25 cellular contexts compared by ENCODE assay signal in the genomic region with DNA sequence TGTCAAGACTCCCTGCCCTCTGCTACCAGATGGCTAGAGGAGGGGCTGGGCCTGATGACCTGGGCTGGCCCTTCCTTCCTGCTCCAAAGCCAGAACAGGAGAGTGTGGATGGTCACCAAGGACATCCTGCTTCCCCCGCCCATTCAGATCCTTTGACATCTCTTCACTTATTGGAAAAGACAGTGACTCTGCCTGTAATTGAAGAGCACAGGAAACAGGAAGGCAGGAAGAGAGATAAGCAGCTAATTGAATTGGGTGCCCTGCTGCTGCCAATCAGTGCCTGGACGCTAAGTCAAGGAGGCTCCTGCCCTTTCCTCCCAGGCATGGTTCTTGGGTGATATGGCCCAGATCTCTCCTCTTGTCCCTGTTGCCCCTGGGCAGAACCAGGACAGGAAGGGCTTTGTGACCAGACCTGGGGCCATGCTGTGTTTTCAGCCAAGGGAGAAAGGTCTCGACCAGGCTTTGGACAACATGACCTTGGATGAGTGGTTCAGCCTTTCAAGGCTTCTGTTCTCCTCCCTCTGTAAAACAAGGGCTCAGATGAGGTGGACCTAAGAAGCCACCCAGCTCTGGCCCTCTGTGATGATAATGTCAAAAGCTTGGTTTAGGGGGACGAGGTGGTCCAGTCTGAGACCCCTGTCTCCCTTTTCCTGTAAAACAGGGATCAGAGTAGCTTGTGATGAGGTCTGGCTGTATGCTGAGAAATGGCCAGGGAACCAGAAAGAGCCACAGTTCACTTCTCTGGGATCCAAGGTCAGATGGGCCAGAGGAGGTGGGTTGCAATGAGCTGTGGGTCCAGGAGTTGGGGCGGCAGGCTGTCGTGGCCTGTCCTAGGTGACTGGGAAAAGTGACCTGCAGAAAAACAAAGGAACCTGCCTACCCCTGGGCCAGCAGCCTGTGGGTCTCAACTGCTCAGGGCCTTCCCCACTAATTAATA. TPM values are rescaled to one million over a fixed set of nuclear protein-coding genes. Genes with fewer than 3 reads are reported as not detected.
A peak's percentile ranks its signal among the peaks of the same experiment; 100 is the strongest.
DNase-seq lines count a peak whose midpoint lies in the region; ATAC-seq and TF ChIP-seq lines count a peak whose summit lies in the region.
"Had no signal": no experiment of that assay in that cellular context is flagged by ENCODE, and none has a peak within 500 bp of the region (broad histone marks: within the 10 kb centered on the region; RNA-seq: fewer than 3 reads in every experiment).

No MANE protein-coding gene starts in this region.

- no peaks in the 10 kb centered on the region for H3F3A ChIP-seq in PC-3 (ENCODE audit: low read length, unreplicated experiment)

- peaks cover 6 to 12% of the 10 kb centered on the region in 2 experiments; a peak in 4 of 5 replicates for H3K9me3 Mint-ChIP-seq in H9

- peaks cover 0 to 7% (median 3%) of the 10 kb centered on the region in 3 experiments; a peak in 2 of 7 replicates for H3K36me3 Mint-ChIP-seq in H9 (ENCODE audit: insufficient read depth in 1 of 3, low read depth in 3 of 3)

- H3K36me3 ChIP-seq in PC-3 (ENCODE audit: low read depth, low read length), result peaks cover 7% of the 10 kb centered on the region; the same call in 1 of the 2 replicates
- H3K36me3 ChIP-seq: breast epithelium, ovary, thoracic aorta had no signal

- H3K23me2 ChIP-seq in H9 (ENCODE audit: insufficient read length, low read depth, low read length, poor library complexity, severe bottlenecking), result no peaks in the 10 kb centered on the region

- no peak overlapping the region for H3K23ac ChIP-seq in H9 (ENCODE audit: insufficient read length, low read depth, low read length)

- H2BK5ac ChIP-seq in H9 (ENCODE audit: insufficient read length, low read length), result no peak overlapping the region

- H3K9me2 ChIP-seq in PC-3 (replicated peaks; ENCODE audit: low read length), result no peaks in the 10 kb centered on the region

- WGBS in H9 (ENCODE audit: extremely low coverage, insufficient read length, low lambda C conversion rate), result no CpG with 5 or more reads among the region's 6 CpGs
- 71% methylated on average over 6 of the region's 6 CpGs for WGBS in right cardiac atrium

- H3K14ac ChIP-seq in H9 (ENCODE audit: insufficient read depth, low read length), result no peak overlapping the region

- no peak overlapping the region for H3K4me3 Mint-ChIP-seq in H9
- H3K4me3 Mint-ChIP-seq: activated naive CD8-positive, alpha-beta T cell treated with anti-CD3 and anti-CD28 coated beads, Interleukin-2, amount 50 U/mL, for 24 hours; activated T-helper 1 cell treated with anti-CD3 and anti-CD28 coated beads, Interleukin-12 subunit alpha, Interleukin-12 subunit beta, Interleukin-2, Interleukin-4 antibody, amounts not matched to agents 30 ng/mL and 10 ng/mL and 1 ng/mL, durations not matched to agents 14 hours and 24 hours and 36 hours; CD8-positive, alpha-beta memory T cell; natural killer cell; stimulated activated memory B cell treated with anti-CD40 and anti-IgM and Interleukin-4, amounts not matched to agents 10 μg/mL and 1 μg/mL and 100 μg/mL, for 72 hours had no signal

- H3T11ph ChIP-seq in H9 (ENCODE audit: low read length), result no peak overlapping the region

- intact Hi-C loops in right cardiac atrium (cut with DNase I), result no loop called here
- intact Hi-C loops in sciatic nerve (cut with DNase I), result no loop called here
- intact Hi-C loops in PC-3 (cut with micrococcal nuclease), result no loop called here

- H3K4me1 ChIP-seq in H9 (ENCODE audit: insufficient read depth, low read length), result no peaks in the 10 kb centered on the region
- no peaks in the 10 kb centered on the region for H3K4me1 ChIP-seq in right cardiac atrium (ENCODE audit: control insufficient read depth, insufficient read depth, low read length)
- no peaks in the 10 kb centered on the region for H3K4me1 ChIP-seq in PC-3 (ENCODE audit: insufficient read depth, low read length)
- H3K4me1 ChIP-seq: breast epithelium, foreskin keratinocyte had no signal

- no peaks in the 10 kb centered on the region for H3K79me1 ChIP-seq in H9 (ENCODE audit: insufficient read depth, low read depth, low read length, poor library complexity, severe bottlenecking)

- no peaks in the 10 kb centered on the region for H3K79me2 ChIP-seq in H9 (ENCODE audit: insufficient read depth, low read length)
- no peaks in the 10 kb centered on the region for H3K79me2 ChIP-seq in PC-3 (ENCODE audit: low read length)

- H3K9ac ChIP-seq in H9 (ENCODE audit: extremely low read depth, insufficient read length, low read length), result no peak overlapping the region
- no peak overlapping the region for H3K9ac ChIP-seq in PC-3 (ENCODE audit: low read length)

- H4K20me1 ChIP-seq in H9 (ENCODE audit: control insufficient read depth, insufficient read depth, insufficient read length) (no peaks in the 10 kb centered on the region), PC-3 (ENCODE audit: low read length) (no peaks in the 10 kb centered on the region)

- H3K4me3 ChIP-seq in right cardiac atrium (ENCODE audit: low read length), result no peak overlapping the region
- no peak overlapping the region for H3K4me3 ChIP-seq in PC-3 (ENCODE audit: low read length)
- H3K4me3 ChIP-seq: breast epithelium, ovary, thoracic aorta had no signal

- no peak overlapping the region for H3K27ac ChIP-seq in H9 (ENCODE audit: insufficient read length, low read depth, low read length)
- H3K27ac ChIP-seq in right cardiac atrium (ENCODE audit: low read length), result no peak overlapping the region
- H3K27ac ChIP-seq in PC-3 (ENCODE audit: low read length), result no peak overlapping the region
- H3K27ac ChIP-seq: foreskin keratinocyte, HL-60, ovary, thoracic aorta had no signal

- H2AFZ ChIP-seq in H9 (ENCODE audit: low read length) (no peak overlapping the region), PC-3 (ENCODE audit: low read length) (no peak overlapping the region)

- no peak overlapping the region for H4K91ac ChIP-seq in H9 (ENCODE audit: insufficient read length, low read depth, low read length)

- no peak overlapping the region for H3K4me2 ChIP-seq in H9 (ENCODE audit: insufficient read depth, insufficient read length, low read length)
- no peak overlapping the region for H3K4me2 ChIP-seq in PC-3 (ENCODE audit: low read length)

- no TSS peak for BruUV-seq in PC-3 (replicated peaks; lab: Mats Ljungman, UMichigan)

- no peak overlapping the region for H2AK5ac ChIP-seq in H9 (ENCODE audit: insufficient read length, low read length)

- H4K5ac ChIP-seq in H9 (ENCODE audit: insufficient read length, low read depth, low read length), result no peak overlapping the region

- CTCF ChIA-PET in PC-3 (lab: Charles Lee), result no interaction called here

- no peak overlapping the region for H2BK12ac ChIP-seq in H9 (ENCODE audit: insufficient read length, low read depth, low read length)

- no peak overlapping the region for H2BK120ac ChIP-seq in H9 (ENCODE audit: low read depth, low read length, poor library complexity, severe bottlenecking)

- H3K4me1 Mint-ChIP-seq in H9, result peaks cover 0 to 10% of the 10 kb centered on the region in 2 experiments; a peak in 3 of 4 replicates
- H3K4me1 Mint-ChIP-seq: activated naive CD8-positive, alpha-beta T cell treated with anti-CD3 and anti-CD28 coated beads, Interleukin-2, amount 50 U/mL, for 24 hours; CD8-positive, alpha-beta memory T cell; natural killer cell; stimulated activated memory B cell treated with anti-CD40 and anti-IgM and Interleukin-4, amounts not matched to agents 10 μg/mL and 1 μg/mL and 100 μg/mL, for 72 hours had no signal

- peak; percentile 80 for ATAC-seq in SK-N-SH treated with all-trans-retinoic acid at 6 μM for 48 hours
- peak in 1 of 2 donors; percentile 41 for ATAC-seq in right cardiac atrium
- no peak for ATAC-seq in sciatic nerve
- no peak for ATAC-seq in GM21717 (IDR thresholded peaks at IDR 0.05; ENCODE audit: unreplicated experiment)
- ATAC-seq in PC-3, result no peak
- ATAC-seq: activated naive CD8-positive, alpha-beta T cell treated with anti-CD3 and anti-CD28 coated beads, Interleukin-2, amount 50 U/mL, for 24 hours; foreskin keratinocyte; natural killer cell; stimulated activated memory B cell treated with anti-CD40 and anti-IgM and Interleukin-4, amounts not matched to agents 10 μg/mL and 1 μg/mL and 100 μg/mL, for 72 hours had no signal

- DNase-seq in H9 (peak; percentile 25), right cardiac atrium (peak in 2 of 3 donors; percentile 11 to 12), sciatic nerve (ENCODE audit: low spot score) (peak; percentile 15), MV-4-11 (lab: John Stamatoyannopoulos, UW) (no peak), PC-3 (no peak)
- DNase-seq: activated naive CD8-positive, alpha-beta T cell treated with anti-CD3 and anti-CD28 coated beads, Interleukin-2, amount 50 U/mL, for 24 hours; dermis blood vessel endothelial cell; foreskin keratinocyte; hippocampal formation; IMR-90; mesenchymal stem cell; natural killer cell; NCI-H1694; NCI-H2227 treated with DMSO at 0.1 percent for 48 hours; NCI-H774; T-helper 9 cell had no signal

- no peak overlapping the region for H4K8ac ChIP-seq in H9 (replicated peaks; ENCODE audit: insufficient read length, low read depth, low read length)

- H3K9me3 ChIP-seq in H9 (ENCODE audit: control insufficient read depth, low read depth, low read length), result no peaks in the 10 kb centered on the region
- H3K9me3 ChIP-seq in right cardiac atrium (ENCODE audit: control insufficient read depth, low read length), result no peaks in the 10 kb centered on the region
- H3K9me3 ChIP-seq in PC-3 (ENCODE audit: low read length), result peaks cover 13% of the 10 kb centered on the region
- H3K9me3 ChIP-seq: ovary had no signal

- POLR2A ChIA-PET in PC-3 (lab: Charles Lee; ENCODE audit: unreplicated experiment), result no interaction called here

- no peak overlapping the region for H2BK20ac ChIP-seq in H9 (ENCODE audit: low read depth, low read length, poor library complexity, severe bottlenecking)

- no peak overlapping the region for H3K56ac ChIP-seq in H9 (ENCODE audit: insufficient read length, low read depth, low read length)

- H3K27me3 Mint-ChIP-seq in H9 (ENCODE audit: low read depth), result no peaks in the 10 kb centered on the region; the same call in 1 of the 2 replicates
- H3K27me3 Mint-ChIP-seq: activated naive CD8-positive, alpha-beta T cell treated with anti-CD3 and anti-CD28 coated beads, Interleukin-2, amount 50 U/mL, for 24 hours had no signal

- H3K27me3 ChIP-seq in H9 (ENCODE audit: insufficient read depth, low read length) (no peaks in the 10 kb centered on the region), right cardiac atrium (ENCODE audit: control insufficient read depth, insufficient read depth) (no peaks in the 10 kb centered on the region), PC-3 (ENCODE audit: low read length) (no peaks in the 10 kb centered on the region)
- H3K27me3 ChIP-seq: breast epithelium, ovary had no signal

- no peak overlapping the region for H2BK15ac ChIP-seq in H9 (ENCODE audit: low read depth, low read length)

- no peak overlapping the region for H3K18ac ChIP-seq in H9 (ENCODE audit: insufficient read length, low read depth, low read length)

- no peak overlapping the region; a peak in 1 of 7 replicates for H3K27ac Mint-ChIP-seq in H9
- H3K27ac Mint-ChIP-seq: activated naive CD8-positive, alpha-beta T cell treated with anti-CD3 and anti-CD28 coated beads, Interleukin-2, amount 50 U/mL, for 24 hours; activated T-helper 1 cell treated with anti-CD3 and anti-CD28 coated beads, Interleukin-12 subunit alpha, Interleukin-12 subunit beta, Interleukin-2, Interleukin-4 antibody, amounts not matched to agents 30 ng/mL and 10 ng/mL and 1 ng/mL, durations not matched to agents 14 hours and 24 hours and 36 hours; CD8-positive, alpha-beta memory T cell; natural killer cell; stimulated activated memory B cell treated with anti-CD40 and anti-IgM and Interleukin-4, amounts not matched to agents 10 μg/mL and 1 μg/mL and 100 μg/mL, for 72 hours had no signal

- H3K4ac ChIP-seq in H9 (ENCODE audit: low read depth, low read length), result no peak overlapping the region

- TF ChIP-seq CTCF in H9 (conservative IDR thresholded peaks at IDR 0.05) (no peak), PC-3 (conservative IDR thresholded peaks at IDR 0.05; ENCODE audit: low read depth, low read length) (no peak)

RNA-seq across cellular contexts. Expression of gene FAM222A, which starts 38.8 kb away (rescaled TPM):
- total RNA-seq in H9 (2021), result 2.8 and 3.2 TPM in 2 replicates
- total RNA-seq in right cardiac atrium, result 10 to 100 TPM in 2 of 4 donors, 1 to 10 TPM in 2; 9.3 to 16.4 (median 10.0) TPM
- 14.8 TPM for polyA plus RNA-seq in right cardiac atrium
- total RNA-seq in sciatic nerve, result 4.7 TPM
- total RNA-seq in PC-3 (2014; rRNA removed), result 11.7 and 15.3 TPM in 2 replicates

Comparison
In these comparisons a context has a peak if more than half of its experiments do, and no peak if none do; other contexts are left out.
1. DNase-seq: peak in H9 (single experiment), right cardiac atrium (2 of 3) and sciatic nerve (single experiment); none in MV-4-11 (single experiment) and PC-3 (single experiment).